Comparison of ENCODE assay signal across 10 cellular contexts in genomic region chr1:192311281-192311680, GRCh38. TPM values are rescaled to one million over a fixed set of nuclear protein-coding genes. Genes with fewer than 3 reads are reported as not detected.
DNase-seq lines count a peak whose midpoint lies in the region; ATAC-seq and TF ChIP-seq lines count a peak whose summit lies in the region.
"Had no signal": no experiment of that assay in that cellular context is flagged by ENCODE, and none has a peak within 500 bp of the region (broad histone marks: within the 10 kb centered on the region; RNA-seq: fewer than 3 reads in every experiment).

No MANE protein-coding gene starts in this region.

- intact Hi-C loops in HCT116 (cut with micrococcal nuclease) (loop anchor here (10.0 kb wide), 2 partner anchors 316 to 1676 kb away; no protein-coding TSS in a partner anchor), Panc1 (cut with micrococcal nuclease; ENCODE audit: unreplicated experiment) (no loop called here)

- TF ChIP-seq CTCF in AG04449 (IDR thresholded peaks at IDR 0.05; ENCODE audit: insufficient read depth, low read length, missing control alignments) = peak; percentile 64
- peak; percentile 26 to 63 (median 37); a peak in 4 of 6 replicates for TF ChIP-seq CTCF in HCT116 (IDR thresholded peaks at IDR 0.05 in 2 of 3, conservative IDR thresholded peaks at IDR 0.05 in 1 of 3; ENCODE audit: borderline replicate concordance in 1 of 3, insufficient read depth in 1 of 3, low read depth in 2 of 3, low read length in 2 of 3)
- peak; percentile 33; the same call in 1 of the 2 replicates for TF ChIP-seq CTCF in Panc1 (IDR thresholded peaks at IDR 0.05)
- TF ChIP-seq CTCF in fibroblast of villous mesenchyme (IDR thresholded peaks at IDR 0.05; ENCODE audit: insufficient read depth, low read depth, low read length) = peak; percentile 41

- no peak overlapping the region for H3K9ac ChIP-seq in HCT116 (ENCODE audit: low read length)

- H3K27me3 ChIP-seq in HCT116 (ENCODE audit: insufficient read depth, low read length) = no peaks in the 10 kb centered on the region
- H3K27me3 ChIP-seq in Panc1 (ENCODE audit: control insufficient read depth, insufficient read depth, low read length) = no peaks in the 10 kb centered on the region
- H3K27me3 ChIP-seq: neutrophil had no signal

- no peaks in the 10 kb centered on the region for H4K20me1 ChIP-seq in HCT116 (ENCODE audit: insufficient read depth)

- H3K27ac Mint-ChIP-seq in activated T-cell treated with anti-CD3 and anti-CD28 coated beads, Interleukin-2, amount 50 U/mL, for 72 hours = no peak overlapping the region

- BruUV-seq in HCT116 (replicated peaks; lab: Mats Ljungman, UMichigan) (no TSS peak), Panc1 (replicated peaks; lab: Mats Ljungman, UMichigan) (no TSS peak)

- peaks cover 2 to 4% of the 10 kb centered on the region in 2 donors for H3K9me3 Mint-ChIP-seq in activated T-cell treated with anti-CD3 and anti-CD28 coated beads, Interleukin-2, amount 50 U/mL, for 72 hours

- ATAC-seq in HCT116 (peak; percentile 36; the same call in 1 of the 2 replicates), Panc1 (no peak)
- ATAC-seq in activated T-cell treated with anti-CD3 and anti-CD28 coated beads, Interleukin-2, amount 50 U/mL, for 72 hours (replicated peaks in 1 of 2) = no peak

- H3K9me2 ChIP-seq in HCT116 (ENCODE audit: insufficient read depth) = no peaks in the 10 kb centered on the region

- no peak overlapping the region for H3K4me3 Mint-ChIP-seq in activated T-cell treated with anti-CD3 and anti-CD28 coated beads, Interleukin-2, amount 50 U/mL, for 72 hours

- no peak overlapping the region for H3K4me3 ChIP-seq in AG04449 (ENCODE audit: low read depth, low read length)
- no peak overlapping the region for H3K4me3 ChIP-seq in HCT116 (replicated peaks in 1 of 2; ENCODE audit: low read depth in 1 of 2, low read length in 2 of 2)
- no peak overlapping the region for H3K4me3 ChIP-seq in Panc1 (ENCODE audit: low read depth in 2 of 2, low read length in 2 of 2)
- no peak overlapping the region for H3K4me3 ChIP-seq in fibroblast of villous mesenchyme (ENCODE audit: low read depth, low read length)

- peak; percentile 74 for TF ChIP-seq RAD21 in HCT116 (IDR thresholded peaks at IDR 0.05; ENCODE audit: low read depth)

- no peaks in the 10 kb centered on the region for H3K79me2 ChIP-seq in HCT116 (ENCODE audit: insufficient read depth, low read length)

- H3K36me3 Mint-ChIP-seq in activated T-cell treated with anti-CD3 and anti-CD28 coated beads, Interleukin-2, amount 50 U/mL, for 72 hours (ENCODE audit: insufficient read depth in 2 of 2) = no peaks in the 10 kb centered on the region

- POLR2A ChIA-PET in AG04449 (lab: Yijun Ruan, JAX) = no interaction called here
- POLR2A ChIA-PET in HCT116 (lab: Charles Lee) = no interaction called here
- POLR2A ChIA-PET in Panc1 (lab: Charles Lee) = no interaction called here

- no peak overlapping the region for H3K27ac ChIP-seq in HCT116 (ENCODE audit: low read depth, low read length)
- no peak overlapping the region for H3K27ac ChIP-seq in Panc1 (ENCODE audit: low read length)
- H3K27ac ChIP-seq: neutrophil had no signal

- CTCF ChIA-PET in AG04449 (lab: Yijun Ruan, JAX) = interaction anchor here (0.7 to 5.8 kb wide), 6 partner anchors 8 to 317 kb away, joined by 3 to 62 read pairs (median 3); no protein-coding TSS in a partner anchor
- CTCF ChIA-PET in HCT116 (lab: Charles Lee) = no interaction called here
- CTCF ChIA-PET in Panc1 (lab: Charles Lee) = no interaction called here

- H3K4me1 ChIP-seq in HCT116 (ENCODE audit: control insufficient read depth in 1 of 2, insufficient read depth in 2 of 2, low read length in 2 of 2) (no peaks in the 10 kb centered on the region), Panc1 (ENCODE audit: control insufficient read depth, insufficient read depth, low read length) (no peaks in the 10 kb centered on the region)

- in situ Hi-C loops in Panc1 (cut with HindIII; ENCODE audit: low pct_unique_long_range_greater_than_20kb, low sequenced_read_pairs) = no loop called here

- H3K36me3 ChIP-seq in HCT116 (ENCODE audit: control insufficient read depth in 1 of 2, insufficient read depth in 2 of 2, low read length in 2 of 2) (no peaks in the 10 kb centered on the region), Panc1 (ENCODE audit: control insufficient read depth, insufficient read depth, low read length) (no peaks in the 10 kb centered on the region)
- H3K36me3 ChIP-seq: neutrophil had no signal

- RAD21 ChIA-PET in HCT116 (lab: Charles Lee; ENCODE audit: low non-redundant PET in 1 of 2, low total read pairs in 2 of 2, uncharacterized antibody in 2 of 2, unreplicated experiment in 2 of 2) = no interaction called here

- no peaks in the 10 kb centered on the region for H3K4me1 Mint-ChIP-seq in activated T-cell treated with anti-CD3 and anti-CD28 coated beads, Interleukin-2, amount 50 U/mL, for 72 hours (ENCODE audit: low read depth)

- no peak for TF ChIP-seq POLR2A in HCT116 (IDR thresholded peaks at IDR 0.05; ENCODE audit: borderline replicate concordance, extremely low read depth, insufficient read depth, insufficient read length)

- H3K4me2 ChIP-seq in HCT116 (ENCODE audit: low read length) = no peak overlapping the region

- no peak overlapping the region for H2AFZ ChIP-seq in HCT116 (ENCODE audit: low read depth, low read length, poor library complexity, severe bottlenecking)

- peak; percentile 16 for DNase-seq in AG04449 (ENCODE audit: low read depth, low spot score)
- peak; percentile 31 for DNase-seq in HCT116 (ENCODE audit: low read depth, low spot score)
- peak; percentile 12 for DNase-seq in Panc1 (ENCODE audit: low read depth, low spot score)
- DNase-seq in fibroblast of villous mesenchyme (ENCODE audit: low read depth) = peak; percentile 28
- DNase-seq in NCI-H2196 treated with DMSO at 0.1 percent for 48 hours (lab: John Stamatoyannopoulos, UW; ENCODE audit: unreplicated experiment) = no peak
- no peak for DNase-seq in ureter (ENCODE audit: low spot score)
- no peak for DNase-seq in activated naive CD4-positive, alpha-beta T cell treated with Interleukin-2 at 50 U/mL for 16 hours
- DNase-seq in activated T-cell treated with anti-CD3 and anti-CD28 coated beads, Interleukin-2, amount 50 U/mL, for 72 hours = no peak

- no peaks in the 10 kb centered on the region for H3K9me3 ChIP-seq in HCT116 (ENCODE audit: control insufficient read depth in 1 of 2, insufficient read depth in 1 of 2, low read depth in 1 of 2, low read length in 2 of 2)
- H3K9me3 ChIP-seq in Panc1 (ENCODE audit: control insufficient read depth, insufficient read depth, low read depth, low read length) = 0 out of 2 replicates have a peak, but pooled peaks cover 2% of the 10 kb centered on the region
- H3K9me3 ChIP-seq: neutrophil had no signal

- H3K27me3 Mint-ChIP-seq in activated T-cell treated with anti-CD3 and anti-CD28 coated beads, Interleukin-2, amount 50 U/mL, for 72 hours (ENCODE audit: low read depth) = no peaks in the 10 kb centered on the region

TF ChIP-seq in HCT116, 20 proteins besides CTCF, POLR2A, EP300 and RAD21:
- TF ChIP-seq POLR2AphosphoS5 (IDR thresholded peaks at IDR 0.05; ENCODE audit: low read depth, low read length) (no peak), TCF7L2 (IDR thresholded peaks at IDR 0.05; ENCODE audit: borderline replicate concordance, extremely low read depth, insufficient read depth, insufficient read length) (no peak), ZBTB33 (IDR thresholded peaks at IDR 0.05; ENCODE audit: extremely low read depth, insufficient replicate concordance, low read length) (no peak), EZH2phosphoT487 (IDR thresholded peaks at IDR 0.05; ENCODE audit: borderline replicate concordance) (no peak), EGR1 (IDR thresholded peaks at IDR 0.05; ENCODE audit: low read depth) (no peak), ATF3 (IDR thresholded peaks at IDR 0.05) (no peak), CBX3 (IDR thresholded peaks at IDR 0.05; ENCODE audit: low read depth) (no peak), JUND (IDR thresholded peaks at IDR 0.05) (no peak), ELF1 (IDR thresholded peaks at IDR 0.05; ENCODE audit: borderline replicate concordance, low read depth) (no peak), SIN3A (IDR thresholded peaks at IDR 0.05; ENCODE audit: low read depth) (no peak), FOSL1 (IDR thresholded peaks at IDR 0.05; ENCODE audit: low read depth) (no peak)
- TF ChIP-seq, protein P1, sequence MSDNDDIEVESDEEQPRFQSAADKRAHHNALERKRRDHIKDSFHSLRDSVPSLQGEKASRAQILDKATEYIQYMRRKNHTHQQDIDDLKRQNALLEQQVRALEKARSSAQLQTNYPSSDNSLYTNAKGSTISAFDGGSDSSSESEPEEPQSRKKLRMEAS (IDR thresholded peaks at IDR 0.05) = no peak

RNA-seq across cellular contexts. Expression of gene RGS21, which starts 5.5 kb away (rescaled TPM):
- total RNA-seq in HCT116 (2021; ENCODE audit: unreplicated experiment) = not detected
- polyA plus RNA-seq in HCT116 (2012) = not detected in 2 replicates
- not detected for total RNA-seq in Panc1 (2021; ENCODE audit: unreplicated experiment)
- not detected for polyA plus RNA-seq in Panc1 (2012; ENCODE audit: insufficient read length)
- not detected in 2 replicates for total RNA-seq in fibroblast of villous mesenchyme
- not detected for total RNA-seq in ureter
- total RNA-seq in activated T-cell treated with anti-CD3 and anti-CD28 coated beads, Interleukin-2, amount 50 U/mL, for 72 hours = not detected
- total RNA-seq: activated CD8-positive, alpha-beta memory T cell treated with anti-CD3 and anti-CD28 coated beads for 36 hours had no signal

Comparison
In these comparisons a context has a peak if more than half of its experiments do, and no peak if none do; other contexts are left out.
1. DNase-seq: peak in AG04449 (single experiment), HCT116 (single experiment), Panc1 (single experiment) and fibroblast of villous mesenchyme (single experiment); none in NCI-H2196 treated with DMSO at 0.1 percent for 48 hours (single experiment), ureter (single experiment), activated naive CD4-positive, alpha-beta T cell treated with Interleukin-2 at 50 U/mL for 16 hours (single experiment) and activated T-cell treated with anti-CD3 and anti-CD28 coated beads, Interleukin-2, amount 50 U/mL, for 72 hours (0 of 2).
2. Peak in every context shown above with its lines, with median percentiles within 50 percentile points of each other: CTCF ChIP-seq.